ENCODE assay signal across 9 cellular contexts in genomic region chr14:95291859-95292542, GRCh38. TPM values are rescaled to one million over a fixed set of nuclear protein-coding genes. Genes with fewer than 3 reads are reported as not detected.
DNase-seq lines count a peak whose midpoint lies in the region; ATAC-seq and TF ChIP-seq lines count a peak whose summit lies in the region.
"Had no signal": no experiment of that assay in that cellular context is flagged by ENCODE, and none has a peak within 500 bp of the region (broad histone marks: within the 10 kb centered on the region; RNA-seq: fewer than 3 reads in every experiment).

No MANE protein-coding gene starts in this region.

- peak overlapping the region; percentile 18 for H3K27ac ChIP-seq in colonic mucosa
- H3K27ac ChIP-seq in effector memory CD4-positive, alpha-beta T cell (ENCODE audit: insufficient read depth, low read length, poor library complexity, severe bottlenecking), result no peak overlapping the region
- H3K27ac ChIP-seq: neutrophil had no signal

- H3K27me3 ChIP-seq in colonic mucosa, result no peaks in the 10 kb centered on the region
- no peaks in the 10 kb centered on the region for H3K27me3 ChIP-seq in effector memory CD4-positive, alpha-beta T cell (replicated peaks; ENCODE audit: control insufficient read depth, insufficient read depth, low read length, poor library complexity, severe bottlenecking)

- no peak for TF ChIP-seq CTCF in colonic mucosa (IDR thresholded peaks at IDR 0.05)

- H3K9me3 ChIP-seq in colonic mucosa, result no peaks in the 10 kb centered on the region
- no peaks in the 10 kb centered on the region for H3K9me3 ChIP-seq in effector memory CD4-positive, alpha-beta T cell (ENCODE audit: control insufficient read depth, low read length)
- H3K9me3 ChIP-seq: neutrophil had no signal

- peak overlapping the region in 1 of 2 donors; percentile 70 for H3K9ac ChIP-seq in colonic mucosa (ENCODE audit: low read depth in 2 of 2, low read length in 2 of 2)

- no peak overlapping the region for H3K4me3 ChIP-seq in colonic mucosa
- H3K4me3 ChIP-seq in effector memory CD4-positive, alpha-beta T cell (ENCODE audit: insufficient read depth, low read depth, low read length, poor library complexity, severe bottlenecking), result no peak overlapping the region

- DNase-seq in COLO668 (lab: John Stamatoyannopoulos, UW; ENCODE audit: unreplicated experiment) (peak; percentile 91), NCI-H1694 (lab: John Stamatoyannopoulos, UW) (peak; percentile 78), colonic mucosa (peak; percentile 70), midbrain (lab: John Stamatoyannopoulos, UW) (peak; percentile 51)
- DNase-seq in activated T-cell treated with anti-CD3 and anti-CD28 coated beads, Interleukin-2, amount 50 U/mL, for 1 hour, result no peak
- DNase-seq in effector memory CD4-positive, alpha-beta T cell, result no peak

- peaks cover 10% of the 10 kb centered on the region for H3K4me1 ChIP-seq in colonic mucosa
- H3K4me1 ChIP-seq in effector memory CD4-positive, alpha-beta T cell (ENCODE audit: control insufficient read depth, insufficient read depth, low read length, poor library complexity, severe bottlenecking), result no peaks in the 10 kb centered on the region

- H3K36me3 ChIP-seq in colonic mucosa, result no peaks in the 10 kb centered on the region
- H3K36me3 ChIP-seq in effector memory CD4-positive, alpha-beta T cell (ENCODE audit: control insufficient read depth, insufficient read depth, low read length), result no peaks in the 10 kb centered on the region
- H3K36me3 ChIP-seq: neutrophil had no signal

- intact Hi-C loops in colonic mucosa (cut with DNase I), result no loop called here

- ATAC-seq in GM18907 (IDR thresholded peaks at IDR 0.05; ENCODE audit: unreplicated experiment) (no peak), HG03196 (IDR thresholded peaks at IDR 0.05; ENCODE audit: unreplicated experiment) (no peak)

RNA-seq across cellular contexts. Expression of gene CLMN, which starts 27.7 kb away (rescaled TPM):
- 100 to 1,000 TPM; 105 to 131 TPM for total RNA-seq in colonic mucosa

Comparison
In these comparisons a context has a peak if more than half of its experiments do, and no peak if none do; other contexts are left out.
1. DNase-seq: peak in COLO668 (single experiment), NCI-H1694 (single experiment), colonic mucosa (single experiment) and midbrain (single experiment); none in activated T-cell treated with anti-CD3 and anti-CD28 coated beads, Interleukin-2, amount 50 U/mL, for 1 hour (single experiment) and effector memory CD4-positive, alpha-beta T cell (0 of 3).